1 cellular context compared by ENCODE assay signal in genomic region chrX:111646515-111646914, GRCh38.
TF ChIP-seq lines count a peak whose summit lies in the region.

No MANE protein-coding gene starts in this region.

TF ChIP-seq in K562, 482 proteins besides CTCF, POLR2A, EP300 and RAD21 (continued from another document):
- TF ChIP-seq SMAD4 (CRISPR knock-in tag; conservative IDR thresholded peaks at IDR 0.05): peak; percentile 38; the same call in 1 of the 2 replicates
- TF ChIP-seq FOSL1 (tag; conservative IDR thresholded peaks at IDR 0.05): peak; percentile 56; the same call in 1 of the 2 replicates
- peak; percentile 53; the same call in 1 of the 2 replicates for TF ChIP-seq PKNOX1 (IDR thresholded peaks at IDR 0.05)
- 0 out of 4 replicates have a peak, but pooled peaks of 1 of the 2 experiments have one; percentile 8 for TF ChIP-seq FOXA3 (CRISPR knock-in tag; conservative IDR thresholded peaks at IDR 0.05 in 1 of 2, IDR thresholded peaks at IDR 0.05 in 1 of 2)
- no peak for TF ChIP-seq POLR3A (IDR thresholded peaks at IDR 0.05; ENCODE audit: borderline replicate concordance, extremely low read depth, insufficient read depth, insufficient read length)
- TF ChIP-seq FOXA1 (IDR thresholded peaks at IDR 0.05; ENCODE audit: borderline replicate concordance): no peak
- TF ChIP-seq TAF1 (IDR thresholded peaks at IDR 0.05; ENCODE audit: control insufficient read depth, extremely low read depth, insufficient read depth, low read length, severe bottlenecking): no peak
- TF ChIP-seq ELF1 (tag; IDR thresholded peaks at IDR 0.05): no peak
- TF ChIP-seq CEBPB (tag; IDR thresholded peaks at IDR 0.05): peak; percentile 50; the same call in 1 of the 2 replicates
- TF ChIP-seq MECOM (CRISPR knock-in tag; IDR thresholded peaks at IDR 0.05): 0 out of 2 replicates have a peak, but pooled peaks have one; percentile 49
- no peak for TF ChIP-seq HNRNPL (IDR thresholded peaks at IDR 0.05; ENCODE audit: low read depth, low read length)
- TF ChIP-seq CBFA2T3 (IDR thresholded peaks at IDR 0.05): 0 out of 2 replicates have a peak, but pooled peaks have one; percentile 26
- no peak for TF ChIP-seq ZNF23 (CRISPR knock-in tag; IDR thresholded peaks at IDR 0.05)
- no peak for TF ChIP-seq IFI16 (CRISPR knock-in tag; IDR thresholded peaks at IDR 0.05)
- peak; percentile 49 for TF ChIP-seq MEIS2 (IDR thresholded peaks at IDR 0.05; ENCODE audit: partially characterized antibody)
- no peak for TF ChIP-seq PBX2 (CRISPR knock-in tag; IDR thresholded peaks at IDR 0.05; ENCODE audit: low read depth)
- TF ChIP-seq PBX2 (tag; conservative IDR thresholded peaks at IDR 0.05; ENCODE audit: low read depth): peak; percentile 26; the same call in 1 of the 2 replicates
